In the genomic region with DNA sequence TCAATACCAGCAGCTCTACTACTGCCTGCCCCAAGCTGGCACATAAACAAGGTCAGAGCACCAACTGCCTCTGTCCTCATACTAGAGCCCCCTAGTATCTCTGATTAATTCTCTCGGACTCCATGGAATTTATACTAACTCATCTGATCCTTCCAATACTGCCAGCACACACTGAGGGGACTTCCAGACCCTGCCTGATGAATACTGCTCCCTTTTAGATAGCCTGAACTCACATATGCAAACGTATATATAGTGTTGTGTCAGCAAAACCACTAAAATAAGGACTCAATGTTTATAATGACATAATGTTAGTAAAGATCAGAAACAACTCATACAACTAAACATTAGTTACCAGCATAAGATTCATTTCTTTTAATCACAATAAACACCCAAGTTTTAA, we compare ENCODE assay signal across 16 cellular contexts.
"Had no signal": no experiment of that assay in that cellular context is flagged by ENCODE, and none has a peak within 500 bp of the region (broad histone marks: within the 10 kb centered on the region; RNA-seq: fewer than 3 reads in every experiment).

No MANE protein-coding gene starts in this region.

- DNase-seq: activated CD4-positive, alpha-beta T cell treated with anti-CD3 and anti-CD28 coated beads, Interleukin-2, amount 50 U/mL, for 1 hour; activated CD4-positive, CD25-positive, alpha-beta regulatory T cell treated with anti-CD3 and anti-CD28 coated beads, Interleukin-2, amount 50 U/mL, for 72 hours; activated CD8-positive, alpha-beta memory T cell treated with anti-CD3 and anti-CD28 coated beads, Interleukin-2, amount 50 U/mL, for 4 hours; activated naive CD4-positive, alpha-beta T cell treated with anti-CD3 and anti-CD28 coated beads for 36 hours; activated T-cell treated with anti-CD3 and anti-CD28 coated beads, Interleukin-2, amount 50 U/mL, for 4 hours; aorta; dermis blood vessel endothelial cell; effector memory CD4-positive, alpha-beta T cell; heart right ventricle; left cardiac atrium; lower lobe of right lung; stimulated activated CD4-positive, alpha-beta T cell treated with anti-CD3 and anti-CD28 coated beads, Interleukin-4, amount 100 ng/mL, for 24 hours; upper lobe of right lung had no signal

- ATAC-seq: activated T-cell treated with anti-CD3 and anti-CD28 coated beads, Interleukin-2, amount 50 U/mL, for 4 hours; heart right ventricle; left cardiac atrium; natural killer cell treated with Interleukin-12 subunit alpha and Interleukin-12 subunit beta and Interleukin-15 and Interleukin-18, amount 100 ng/mL, for 72 hours; sciatic nerve; stimulated activated effector memory CD8-positive, alpha-beta T cell treated with anti-CD3 and anti-CD28 coated beads, Interleukin-12 subunit alpha, Interleukin-12 subunit beta, amount 100 ng/mL, for 72 hours; upper lobe of right lung had no signal
